8 cellular contexts compared by ENCODE assay signal in the genomic region with DNA sequence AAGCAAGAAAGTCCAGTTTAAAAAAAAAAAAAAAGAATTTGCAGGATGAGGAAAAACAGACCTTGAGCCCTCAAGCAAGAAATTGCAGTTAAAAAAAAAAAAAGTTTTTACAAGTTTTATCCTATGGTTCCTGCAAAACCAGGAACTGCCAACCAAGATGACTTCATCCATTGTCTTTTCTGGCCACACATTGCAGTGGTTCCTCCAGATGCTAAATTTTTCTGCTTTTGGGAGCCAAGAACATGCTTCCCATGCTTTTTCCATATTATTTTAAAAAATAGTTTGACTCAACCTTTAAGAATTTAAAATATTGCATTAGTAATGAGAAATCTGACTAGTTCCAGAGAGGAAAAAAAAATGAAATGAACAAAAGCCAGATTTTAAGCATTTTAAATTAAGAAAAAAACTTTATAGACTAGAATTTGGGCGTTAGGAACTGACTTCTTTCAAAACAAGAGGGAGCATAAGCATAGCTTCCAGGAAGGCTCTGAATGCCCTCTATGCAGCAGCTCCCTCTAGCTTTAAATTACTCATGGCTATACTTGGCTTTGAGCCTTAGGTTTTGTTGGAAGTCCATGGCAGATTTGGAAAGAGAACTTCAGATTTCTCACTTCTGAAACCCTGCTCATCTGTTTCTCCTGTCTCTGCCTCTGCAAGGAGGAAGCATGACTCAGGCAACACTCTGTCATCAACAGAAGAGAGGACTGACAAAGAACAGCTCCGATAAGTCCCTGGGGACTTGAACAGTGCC.
DNase-seq lines count a peak whose midpoint lies in the region; ATAC-seq and TF ChIP-seq lines count a peak whose summit lies in the region.

No MANE protein-coding gene starts in this region.

- H3K9ac ChIP-seq in GM23248 = no peak overlapping the region
- no peak overlapping the region for H3K9ac ChIP-seq in skeletal muscle tissue (ENCODE audit: low read depth in 1 of 3, low read length in 3 of 3)

- peaks cover 26% of the 10 kb centered on the region for H3F3A ChIP-seq in GM23248 (ENCODE audit: insufficient read depth)

- H3K9me3 Mint-ChIP-seq in CD4-positive, CD25-positive, alpha-beta regulatory T cell = peaks cover 0 to 21% (median 5%) of the 10 kb centered on the region in 7 donors

- TF ChIP-seq CTCF in fibroblast of villous mesenchyme (IDR thresholded peaks at IDR 0.05; ENCODE audit: insufficient read depth, low read depth, low read length) (no peak), coronary artery (IDR thresholded peaks at IDR 0.05) (no peak)

- H3K4me1 Mint-ChIP-seq in CD4-positive, CD25-positive, alpha-beta regulatory T cell = peaks cover 0 to 38% (median 7%) of the 10 kb centered on the region in 4 donors

- H3K9me2 ChIP-seq in GM23248 (ENCODE audit: insufficient read depth) = no peaks in the 10 kb centered on the region

- peak overlapping the region; percentile 35 for H3K4me3 ChIP-seq in CD4-positive, CD25-positive, alpha-beta regulatory T cell (ENCODE audit: low read depth, low read length)
- peak overlapping the region; percentile 48 for H3K4me3 ChIP-seq in GM23248
- H3K4me3 ChIP-seq in fibroblast of villous mesenchyme (ENCODE audit: low read depth, low read length) = no peak overlapping the region
- H3K4me3 ChIP-seq in skeletal muscle tissue (ENCODE audit: low read length in 3 of 3) = no peak overlapping the region
- no peak overlapping the region for H3K4me3 ChIP-seq in coronary artery

- peak overlapping the region; percentile 60 for H3K4me2 ChIP-seq in GM23248 (ENCODE audit: unreplicated experiment)

- H3K27me3 ChIP-seq in CD4-positive, CD25-positive, alpha-beta regulatory T cell (ENCODE audit: control insufficient read depth, insufficient read depth, low read length) = peaks cover 3% of the 10 kb centered on the region
- H3K27me3 ChIP-seq in GM23248 (replicated peaks; ENCODE audit: insufficient read depth) (0 out of 2 replicates have a peak, but pooled peaks cover 5% of the 10 kb centered on the region), skeletal muscle tissue (ENCODE audit: control insufficient read depth in 3 of 3, insufficient read depth in 3 of 3, low read length in 3 of 3) (no peaks in the 10 kb centered on the region)

- in situ Hi-C loops in GM23248 (cut with MboI) = no loop called here

- no peak overlapping the region for H2AFZ ChIP-seq in GM23248

- no peaks in the 10 kb centered on the region for H3K27me3 Mint-ChIP-seq in CD4-positive, CD25-positive, alpha-beta regulatory T cell

- no peaks in the 10 kb centered on the region for H3K36me3 ChIP-seq in CD4-positive, CD25-positive, alpha-beta regulatory T cell (ENCODE audit: control insufficient read depth, insufficient read depth, low read length)
- H3K36me3 ChIP-seq in GM23248 (ENCODE audit: low read depth) (no peaks in the 10 kb centered on the region), skeletal muscle tissue (ENCODE audit: control insufficient read depth in 3 of 3, insufficient read depth in 3 of 3, low read length in 3 of 3) (no peaks in the 10 kb centered on the region)

- H3K4me1 ChIP-seq in CD4-positive, CD25-positive, alpha-beta regulatory T cell (ENCODE audit: control insufficient read depth, insufficient read depth, low read length, poor library complexity, severe bottlenecking) = peaks cover 12% of the 10 kb centered on the region
- H3K4me1 ChIP-seq in GM23248 (ENCODE audit: insufficient read depth) = peaks cover 24% of the 10 kb centered on the region
- no peaks in the 10 kb centered on the region for H3K4me1 ChIP-seq in skeletal muscle tissue (ENCODE audit: control insufficient read depth in 3 of 3, insufficient read depth in 3 of 3, low read length in 3 of 3)

- no peak overlapping the region for H3K27ac ChIP-seq in CD4-positive, CD25-positive, alpha-beta regulatory T cell (ENCODE audit: insufficient read depth, low read length, poor library complexity, severe bottlenecking)
- H3K27ac ChIP-seq in GM23248 = peak overlapping the region; percentile 71
- H3K27ac ChIP-seq in skeletal muscle tissue (ENCODE audit: low read depth, low read length) = peak overlapping the region; percentile 36
- H3K27ac ChIP-seq in coronary artery = peak overlapping the region in 1 of 2 donors; percentile 75

- peak overlapping the region in 2 of 3 donors; percentile 40 to 80 for H3K27ac Mint-ChIP-seq in CD4-positive, CD25-positive, alpha-beta regulatory T cell

- DNase-seq in CD4-positive, CD25-positive, alpha-beta regulatory T cell = peak in 1 of 3 donors; percentile 46
- peak; percentile 95 for DNase-seq in GM23248
- peak; percentile 3 for DNase-seq in SIG-M5 (lab: John Stamatoyannopoulos, UW)
- peak; percentile 33 for DNase-seq in fibroblast of villous mesenchyme (ENCODE audit: low read depth)
- no peak for DNase-seq in coronary artery (ENCODE audit: low spot score)
- DNase-seq in NCI-H1417 (lab: John Stamatoyannopoulos, UW) = no peak
- DNase-seq in RPMI8226 = no peak

- H3K79me2 ChIP-seq in GM23248 (ENCODE audit: insufficient read depth) = no peaks in the 10 kb centered on the region

- H3K9me3 ChIP-seq in CD4-positive, CD25-positive, alpha-beta regulatory T cell (ENCODE audit: control insufficient read depth in 2 of 2, low read length in 2 of 2) = peaks cover 2 to 12% of the 10 kb centered on the region in 2 experiments
- no peaks in the 10 kb centered on the region for H3K9me3 ChIP-seq in GM23248 (ENCODE audit: low read depth)
- H3K9me3 ChIP-seq in skeletal muscle tissue (ENCODE audit: control insufficient read depth in 3 of 3, low read length in 3 of 3) = no peaks in the 10 kb centered on the region

- H3K36me3 Mint-ChIP-seq in CD4-positive, CD25-positive, alpha-beta regulatory T cell = no peaks in the 10 kb centered on the region

- 0 to 5% methylated on average over 2 of the region's 2 CpGs for WGBS in GM23248 (ENCODE audit: low coverage in 1 of 2, low lambda C conversion rate in 2 of 2, missing lambda C conversion rate in 2 of 2), 2 experiments

- peak overlapping the region in 2 of 4 donors; percentile 45 to 52 for H3K4me3 Mint-ChIP-seq in CD4-positive, CD25-positive, alpha-beta regulatory T cell

- peak; percentile 47 to 64 for ATAC-seq in CD4-positive, CD25-positive, alpha-beta regulatory T cell (ENCODE audit: low read depth in 2 of 2)

- H4K20me1 ChIP-seq in GM23248 (ENCODE audit: insufficient read depth) = no peaks in the 10 kb centered on the region

Comparison
In these comparisons a context has a peak if more than half of its experiments do, and no peak if none do; other contexts are left out.
1. DNase-seq: peak in GM23248 (single experiment), SIG-M5 (single experiment) and fibroblast of villous mesenchyme (single experiment); none in coronary artery (single experiment), NCI-H1417 (0 of 3) and RPMI8226 (single experiment).
2. H3K4me3 ChIP-seq: peak in CD4-positive, CD25-positive, alpha-beta regulatory T cell (single experiment) and GM23248 (single experiment); none in fibroblast of villous mesenchyme (single experiment), skeletal muscle tissue (0 of 3) and coronary artery (single experiment).